Comparison of ENCODE assay signal across 29 cellular contexts in the genomic region with DNA sequence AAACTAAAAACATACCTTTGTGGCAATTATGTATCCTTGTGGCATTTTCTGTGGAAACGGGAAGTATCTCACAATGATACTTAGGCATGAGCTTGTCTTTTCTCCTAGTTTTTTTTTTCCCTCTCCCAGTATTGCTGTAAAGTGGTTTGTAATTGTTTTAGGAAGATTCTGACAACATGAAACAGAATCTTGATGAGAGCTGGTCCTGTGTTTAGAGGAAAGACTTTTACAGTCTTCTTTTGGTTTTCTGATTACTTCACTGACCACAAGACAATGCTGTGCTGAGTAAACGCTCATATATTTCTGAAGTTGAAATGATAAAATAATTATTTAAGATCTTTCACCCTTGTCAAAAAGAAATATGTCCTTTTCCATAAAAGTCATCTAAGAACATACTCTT.
"Had no signal": no experiment of that assay in that cellular context is flagged by ENCODE, and none has a peak within 500 bp of the region (broad histone marks: within the 10 kb centered on the region; RNA-seq: fewer than 3 reads in every experiment).

No MANE protein-coding gene starts in this region.

- H3K4me2 ChIP-seq: neural progenitor cell had no signal

- H3K27me3 ChIP-seq: left lung, neural progenitor cell, neutrophil, ovary, right atrium auricular region, right lobe of liver, suprapubic skin, tibial artery, uterus had no signal

- H3K9ac ChIP-seq: neural progenitor cell had no signal

- H3K36me3 ChIP-seq: left lung, lower lobe of right lung, neural progenitor cell, neutrophil, ovary, right atrium auricular region, right lobe of liver, suprapubic skin, thoracic aorta, tibial artery, uterus had no signal

- ATAC-seq: left colon; left lung; lower lobe of right lung; naive thymus-derived CD8-positive, alpha-beta T cell; right lobe of liver; stimulated activated naive B cell treated with anti-CD40 and anti-IgM and Interleukin-4, amounts not matched to agents 10 μg/mL and 1 μg/mL and 100 μg/mL, for 72 hours had no signal

- H3K27me3 Mint-ChIP-seq: naive thymus-derived CD8-positive, alpha-beta T cell; stimulated activated naive B cell treated with anti-CD40 and anti-IgM and Interleukin-4, amounts not matched to agents 10 μg/mL and 1 μg/mL and 100 μg/mL, for 72 hours; stimulated activated naive CD8-positive, alpha-beta T cell treated with anti-CD3 and anti-CD28 coated beads, Interleukin-15, Interleukin-2, amounts not matched to agents 100 ng/mL and 50 ng/mL, for 24 hours had no signal

- H3K4me3 Mint-ChIP-seq: immature natural killer cell; naive thymus-derived CD8-positive, alpha-beta T cell; nephron progenitor cell; neural progenitor cell; stimulated activated naive B cell treated with anti-CD40 and anti-IgM and Interleukin-4, amounts not matched to agents 10 μg/mL and 1 μg/mL and 100 μg/mL, for 72 hours; stimulated activated naive CD8-positive, alpha-beta T cell treated with anti-CD3 and anti-CD28 coated beads, Interleukin-15, Interleukin-2, amounts not matched to agents 100 ng/mL and 50 ng/mL, for 24 hours had no signal

- H3K4me1 ChIP-seq: left lung, lower lobe of right lung, right atrium auricular region, right lobe of liver, suprapubic skin, uterus had no signal

- H3K9me3 Mint-ChIP-seq: immature natural killer cell; naive thymus-derived CD8-positive, alpha-beta T cell; neural progenitor cell; stimulated activated naive B cell treated with anti-CD40 and anti-IgM and Interleukin-4, amounts not matched to agents 10 μg/mL and 1 μg/mL and 100 μg/mL, for 72 hours; stimulated activated naive CD8-positive, alpha-beta T cell treated with anti-CD3 and anti-CD28 coated beads, Interleukin-15, Interleukin-2, amounts not matched to agents 100 ng/mL and 50 ng/mL, for 24 hours had no signal

- DNase-seq: hypothalamus; immature natural killer cell; kidney; left colon; left lung; lower lobe of right lung; mammary epithelial cell; mesenchymal stem cell; naive thymus-derived CD8-positive, alpha-beta T cell; nephron progenitor cell; occipital lobe; ovary; right lobe of liver; stimulated activated CD4-positive, alpha-beta T cell treated with anti-CD3 and anti-CD28 coated beads, Interleukin-12 subunit alpha, Interleukin-12 subunit beta, amount 100 ng/mL, for 4 hours; stimulated activated CD4-positive, alpha-beta T cell treated with anti-CD3 and anti-CD28 coated beads, Interleukin-15, amount 100 ng/mL, for 24 hours; stimulated activated CD4-positive, alpha-beta T cell treated with anti-CD3 and anti-CD28 coated beads, Interleukin-2, amount 100 ng/mL, for 24 hours; stimulated activated CD4-positive, alpha-beta T cell treated with anti-CD3 and anti-CD28 coated beads, Interleukin-4, amount 100 ng/mL, for 1 hour; stimulated activated naive B cell treated with anti-CD40 and anti-IgM and Interleukin-4, amounts not matched to agents 10 μg/mL and 1 μg/mL and 100 μg/mL, for 72 hours; tibial artery; trophoblast cell; uterus had no signal

- H3K36me3 Mint-ChIP-seq: immature natural killer cell, neural progenitor cell had no signal

- H3K27ac ChIP-seq: left lung, lower lobe of right lung, neural progenitor cell, neutrophil, ovary, right atrium auricular region, right lobe of liver, skin epidermis, suprapubic skin, thoracic aorta, tibial artery, uterus had no signal

- H3K9me3 ChIP-seq: left lung, lower lobe of right lung, neutrophil, ovary, right atrium auricular region, right lobe of liver, suprapubic skin, thoracic aorta, tibial artery, uterus had no signal

- H3K4me3 ChIP-seq: left lung, lower lobe of right lung, neural progenitor cell, ovary, right atrium auricular region, right lobe of liver, skin epidermis, suprapubic skin, thoracic aorta, tibial artery, uterus had no signal

- H3K4me1 Mint-ChIP-seq: immature natural killer cell had no signal

- H3K27ac Mint-ChIP-seq: immature natural killer cell; neural progenitor cell; progenitor cell of endocrine pancreas; stimulated activated naive B cell treated with anti-CD40 and anti-IgM and Interleukin-4, amounts not matched to agents 10 μg/mL and 1 μg/mL and 100 μg/mL, for 72 hours; stimulated activated naive CD8-positive, alpha-beta T cell treated with anti-CD3 and anti-CD28 coated beads, Interleukin-15, Interleukin-2, amounts not matched to agents 100 ng/mL and 50 ng/mL, for 24 hours had no signal

- H2AFZ ChIP-seq: neural progenitor cell had no signal
